In the genomic region with DNA sequence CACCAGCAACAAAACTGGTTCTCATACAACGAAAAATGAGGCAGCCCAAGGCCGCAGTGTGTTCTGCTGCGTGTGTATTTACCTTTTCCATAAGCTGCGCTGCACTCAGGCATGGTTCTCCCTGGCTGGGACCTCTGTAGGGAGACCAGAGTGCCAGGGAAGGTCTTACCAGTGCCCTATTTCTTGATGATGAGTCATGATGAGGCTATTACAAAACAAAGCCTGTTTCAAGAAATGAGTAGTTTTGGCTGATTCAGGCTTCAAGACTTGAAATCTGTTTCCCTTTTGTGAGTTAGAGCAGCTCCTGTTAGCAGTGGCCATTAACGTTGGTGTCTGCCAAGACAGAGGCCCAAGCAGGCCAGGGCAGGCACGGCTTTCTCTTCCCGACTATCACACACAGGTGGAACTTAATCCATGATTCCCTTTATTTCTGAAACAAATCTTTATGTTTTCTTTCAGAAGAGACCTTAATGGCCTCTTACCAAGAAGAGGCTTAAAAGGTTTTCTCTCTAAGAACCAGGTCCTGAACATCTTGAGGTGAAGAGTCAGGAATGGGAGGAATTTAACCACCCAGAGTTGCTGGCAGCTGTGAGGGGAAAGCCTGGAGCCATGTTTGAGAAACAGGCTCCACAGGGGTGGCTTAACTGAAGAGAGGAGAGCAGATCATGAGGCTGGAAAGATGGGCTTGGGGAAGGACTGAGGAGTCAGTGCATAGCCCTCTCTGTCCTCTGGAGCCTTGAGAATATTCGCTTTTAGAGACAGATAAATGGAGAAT, we compare ENCODE assay signal across 11 cellular contexts. TPM values are rescaled to one million over a fixed set of nuclear protein-coding genes. Genes with fewer than 3 reads are reported as not detected.
DNase-seq lines count a peak whose midpoint lies in the region; ATAC-seq, FAIRE-seq and TF ChIP-seq lines count a peak whose summit lies in the region.
"Had no signal": no experiment of that assay in that cellular context is flagged by ENCODE, and none has a peak within 500 bp of the region (broad histone marks: within the 10 kb centered on the region; RNA-seq: fewer than 3 reads in every experiment).

No MANE protein-coding gene starts in this region.

- intact Hi-C loops in Caco-2 (cut with micrococcal nuclease; ENCODE audit: unreplicated experiment): no loop called here

- no peak overlapping the region for H3K4me3 Mint-ChIP-seq in activated T-cell treated with anti-CD3 and anti-CD28 coated beads, Interleukin-2, amount 50 U/mL, for 72 hours
- no peak overlapping the region for H3K4me3 Mint-ChIP-seq in Caco-2 (ENCODE audit: unreplicated experiment)

- H3K9me3 ChIP-seq in effector memory CD4-positive, alpha-beta T cell (ENCODE audit: control insufficient read depth, low read length): no peaks in the 10 kb centered on the region
- no peaks in the 10 kb centered on the region for H3K9me3 ChIP-seq in Caco-2

- ATAC-seq in activated T-cell treated with anti-CD3 and anti-CD28 coated beads, Interleukin-2, amount 50 U/mL, for 72 hours (replicated peaks in 1 of 2): peak; percentile 68 to 75
- peak; percentile 69 for ATAC-seq in SK-N-SH treated with all-trans-retinoic acid at 6 μM for 48 hours

- no peak for DNase-seq in activated T-cell treated with anti-CD3 and anti-CD28 coated beads, Interleukin-2, amount 50 U/mL, for 72 hours
- no peak for DNase-seq in activated T-cell treated with anti-CD3 and anti-CD28 coated beads for 4 hours
- peak; percentile 95 for DNase-seq in fibroblast of the aortic adventitia (ENCODE audit: low read depth)
- peak; percentile 70 for DNase-seq in urothelium cell line (ENCODE audit: low spot score)
- no peak for DNase-seq in GM10248 (ENCODE audit: extremely low spot score)
- DNase-seq in effector memory CD4-positive, alpha-beta T cell: no peak
- no peak for DNase-seq in Caco-2
- DNase-seq: activated CD4-positive, alpha-beta T cell treated with anti-CD3 and anti-CD28 coated beads, Interleukin-2, amount 50 U/mL, for 4 hours; NCI-H510A had no signal

- H3K4me3 ChIP-seq in fibroblast of the aortic adventitia (ENCODE audit: low read depth, low read length) (no peak overlapping the region), Caco-2 (ENCODE audit: low read depth, low read length) (no peak overlapping the region)
- H3K4me3 ChIP-seq in effector memory CD4-positive, alpha-beta T cell (ENCODE audit: insufficient read depth, low read depth, low read length, poor library complexity, severe bottlenecking): no peak overlapping the region

- peaks cover 25% of the 10 kb centered on the region for H3K27me3 ChIP-seq in effector memory CD4-positive, alpha-beta T cell (replicated peaks; ENCODE audit: control insufficient read depth, insufficient read depth, low read length, poor library complexity, severe bottlenecking)
- H3K27me3 ChIP-seq in Caco-2 (replicated peaks; ENCODE audit: control insufficient read depth, insufficient read depth, low read length): no peaks in the 10 kb centered on the region

- H3K27ac Mint-ChIP-seq in activated T-cell treated with anti-CD3 and anti-CD28 coated beads, Interleukin-2, amount 50 U/mL, for 72 hours: no peak overlapping the region
- no peak overlapping the region for H3K27ac Mint-ChIP-seq in Caco-2 (ENCODE audit: unreplicated experiment)

- no peaks in the 10 kb centered on the region for H3K36me3 ChIP-seq in effector memory CD4-positive, alpha-beta T cell (ENCODE audit: control insufficient read depth, insufficient read depth, low read length)
- no peaks in the 10 kb centered on the region for H3K36me3 ChIP-seq in Caco-2 (ENCODE audit: control insufficient read depth, insufficient read depth, low read length)

- no peaks in the 10 kb centered on the region for H3K36me3 Mint-ChIP-seq in activated T-cell treated with anti-CD3 and anti-CD28 coated beads, Interleukin-2, amount 50 U/mL, for 72 hours (ENCODE audit: insufficient read depth in 2 of 2)
- no peaks in the 10 kb centered on the region for H3K36me3 Mint-ChIP-seq in Caco-2 (ENCODE audit: insufficient read depth, unreplicated experiment)

- no peak for TF ChIP-seq CTCF in fibroblast of the aortic adventitia (IDR thresholded peaks at IDR 0.05; ENCODE audit: insufficient read depth, low read length)
- no peak for TF ChIP-seq CTCF in GM10248 (IDR thresholded peaks at IDR 0.05; ENCODE audit: control extremely low read depth, extremely low read depth, low read depth, missing control alignments)
- TF ChIP-seq CTCF in Caco-2 (IDR thresholded peaks at IDR 0.05; ENCODE audit: insufficient read depth in 1 of 2, low read depth in 1 of 2, low read length in 1 of 2, severe bottlenecking in 1 of 2, unreplicated experiment in 1 of 2): no peak

- FAIRE-seq in urothelium cell line (lab: Jason Lieb, UNC): peak; percentile 30
- FAIRE-seq: A204.1 had no signal

- no TSS peak for BruUV-seq in Caco-2 (replicated peaks; lab: Mats Ljungman, UMichigan)

- POLR2A ChIA-PET in GM10248 (lab: Yijun Ruan, JAX): no interaction called here
- POLR2A ChIA-PET in Caco-2 (lab: Charles Lee): no interaction called here

- peaks cover 18% of the 10 kb centered on the region for H3K4me1 Mint-ChIP-seq in activated T-cell treated with anti-CD3 and anti-CD28 coated beads, Interleukin-2, amount 50 U/mL, for 72 hours (ENCODE audit: low read depth)
- peaks cover 30% of the 10 kb centered on the region for H3K4me1 Mint-ChIP-seq in Caco-2 (ENCODE audit: low read depth, unreplicated experiment)

- H3K27me3 Mint-ChIP-seq in activated T-cell treated with anti-CD3 and anti-CD28 coated beads, Interleukin-2, amount 50 U/mL, for 72 hours (ENCODE audit: low read depth): peaks cover 72% of the 10 kb centered on the region
- no peaks in the 10 kb centered on the region for H3K27me3 Mint-ChIP-seq in Caco-2 (ENCODE audit: insufficient read depth, unreplicated experiment)

- CTCF ChIA-PET in GM10248 (lab: Yijun Ruan, JAX): no interaction called here
- CTCF ChIA-PET in Caco-2 (lab: Charles Lee): no interaction called here

- no peaks in the 10 kb centered on the region for H3K9me3 Mint-ChIP-seq in activated T-cell treated with anti-CD3 and anti-CD28 coated beads, Interleukin-2, amount 50 U/mL, for 72 hours
- H3K9me3 Mint-ChIP-seq in Caco-2 (ENCODE audit: unreplicated experiment): no peaks in the 10 kb centered on the region

- H3K4me1 ChIP-seq in effector memory CD4-positive, alpha-beta T cell (ENCODE audit: control insufficient read depth, insufficient read depth, low read length, poor library complexity, severe bottlenecking): no peaks in the 10 kb centered on the region
- H3K4me1 ChIP-seq in Caco-2: peaks cover 42% of the 10 kb centered on the region

- H3K27ac ChIP-seq in effector memory CD4-positive, alpha-beta T cell (ENCODE audit: insufficient read depth, low read length, poor library complexity, severe bottlenecking): no peak overlapping the region

TF ChIP-seq in SK-N-SH treated with all-trans-retinoic acid at 6 μM for 48 hours, 23 proteins besides CTCF, POLR2A, EP300 and RAD21 (continues in another document):
- TF ChIP-seq PPARA (CRISPR knock-in tag; IDR thresholded peaks at IDR 0.05; ENCODE audit: borderline replicate concordance): no peak
- TF ChIP-seq CSDC2 (CRISPR knock-in tag; IDR thresholded peaks at IDR 0.05): no peak
- TF ChIP-seq CREB5 (CRISPR knock-in tag; IDR thresholded peaks at IDR 0.05; ENCODE audit: low read depth): no peak
- no peak for TF ChIP-seq ZFP30 (CRISPR knock-in tag; IDR thresholded peaks at IDR 0.05)
- no peak for TF ChIP-seq TCF4 (CRISPR knock-in tag; IDR thresholded peaks at IDR 0.05; ENCODE audit: borderline replicate concordance)
- no peak for TF ChIP-seq ZNF8 (CRISPR knock-in tag; IDR thresholded peaks at IDR 0.05)
- no peak for TF ChIP-seq BACH2 (CRISPR knock-in tag; IDR thresholded peaks at IDR 0.05; ENCODE audit: borderline replicate concordance)
- no peak for TF ChIP-seq TOX (CRISPR knock-in tag; IDR thresholded peaks at IDR 0.05; ENCODE audit: borderline replicate concordance)
- TF ChIP-seq ZC3H10 (CRISPR knock-in tag; IDR thresholded peaks at IDR 0.05): no peak
- TF ChIP-seq, protein P1, sequence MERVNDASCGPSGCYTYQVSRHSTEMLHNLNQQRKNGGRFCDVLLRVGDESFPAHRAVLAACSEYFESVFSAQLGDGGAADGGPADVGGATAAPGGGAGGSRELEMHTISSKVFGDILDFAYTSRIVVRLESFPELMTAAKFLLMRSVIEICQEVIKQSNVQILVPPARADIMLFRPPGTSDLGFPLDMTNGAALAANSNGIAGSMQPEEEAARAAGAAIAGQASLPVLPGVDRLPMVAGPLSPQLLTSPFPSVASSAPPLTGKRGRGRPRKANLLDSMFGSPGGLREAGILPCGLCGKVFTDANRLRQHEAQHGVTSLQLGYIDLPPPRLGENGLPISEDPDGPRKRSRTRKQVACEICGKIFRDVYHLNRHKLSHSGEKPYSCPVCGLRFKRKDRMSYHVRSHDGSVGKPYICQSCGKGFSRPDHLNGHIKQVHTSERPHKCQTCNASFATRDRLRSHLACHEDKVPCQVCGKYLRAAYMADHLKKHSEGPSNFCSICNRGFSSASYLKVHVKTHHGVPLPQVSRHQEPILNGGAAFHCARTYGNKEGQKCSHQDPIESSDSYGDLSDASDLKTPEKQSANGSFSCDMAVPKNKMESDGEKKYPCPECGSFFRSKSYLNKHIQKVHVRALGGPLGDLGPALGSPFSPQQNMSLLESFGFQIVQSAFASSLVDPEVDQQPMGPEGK (CRISPR knock-in tag; IDR thresholded peaks at IDR 0.05; ENCODE audit: borderline replicate concordance): no peak
- TF ChIP-seq ZNF565 (CRISPR knock-in tag; conservative IDR thresholded peaks at IDR 0.05; ENCODE audit: low read depth): no peak

RNA-seq across cellular contexts. Expression of gene TIFAB, which starts 41.4 kb away (rescaled TPM):
- not detected for total RNA-seq in activated T-cell treated with anti-CD3 and anti-CD28 coated beads, Interleukin-2, amount 50 U/mL, for 72 hours
- total RNA-seq in fibroblast of the aortic adventitia (ENCODE audit: low replicate concordance): 0.08 TPM in 1 of 2 replicates, not detected in the other
- not detected in 2 replicates for total RNA-seq in Caco-2 (2022)

RNA-seq across cellular contexts. Expression of gene NEUROG1, which starts 42.2 kb away (rescaled TPM):
- not detected for total RNA-seq in activated T-cell treated with anti-CD3 and anti-CD28 coated beads, Interleukin-2, amount 50 U/mL, for 72 hours
- total RNA-seq in fibroblast of the aortic adventitia (ENCODE audit: low replicate concordance) (not detected in 2 replicates), Caco-2 (2022) (not detected in 2 replicates)

RNA-seq across cellular contexts. Expression of gene DCANP1, which starts 46.4 kb away (rescaled TPM):
- not detected for total RNA-seq in activated T-cell treated with anti-CD3 and anti-CD28 coated beads, Interleukin-2, amount 50 U/mL, for 72 hours
- not detected in 2 replicates for total RNA-seq in fibroblast of the aortic adventitia (ENCODE audit: low replicate concordance)
- total RNA-seq in Caco-2 (2022): not detected in 2 replicates

Comparison
In these comparisons a context has a peak if more than half of its experiments do, and no peak if none do; other contexts are left out.
1. DNase-seq: peak in fibroblast of the aortic adventitia (single experiment) and urothelium cell line (single experiment); none in activated T-cell treated with anti-CD3 and anti-CD28 coated beads, Interleukin-2, amount 50 U/mL, for 72 hours (0 of 2), activated T-cell treated with anti-CD3 and anti-CD28 coated beads for 4 hours (single experiment), GM10248 (single experiment), effector memory CD4-positive, alpha-beta T cell (0 of 3) and Caco-2 (0 of 2).